In the genomic region with DNA sequence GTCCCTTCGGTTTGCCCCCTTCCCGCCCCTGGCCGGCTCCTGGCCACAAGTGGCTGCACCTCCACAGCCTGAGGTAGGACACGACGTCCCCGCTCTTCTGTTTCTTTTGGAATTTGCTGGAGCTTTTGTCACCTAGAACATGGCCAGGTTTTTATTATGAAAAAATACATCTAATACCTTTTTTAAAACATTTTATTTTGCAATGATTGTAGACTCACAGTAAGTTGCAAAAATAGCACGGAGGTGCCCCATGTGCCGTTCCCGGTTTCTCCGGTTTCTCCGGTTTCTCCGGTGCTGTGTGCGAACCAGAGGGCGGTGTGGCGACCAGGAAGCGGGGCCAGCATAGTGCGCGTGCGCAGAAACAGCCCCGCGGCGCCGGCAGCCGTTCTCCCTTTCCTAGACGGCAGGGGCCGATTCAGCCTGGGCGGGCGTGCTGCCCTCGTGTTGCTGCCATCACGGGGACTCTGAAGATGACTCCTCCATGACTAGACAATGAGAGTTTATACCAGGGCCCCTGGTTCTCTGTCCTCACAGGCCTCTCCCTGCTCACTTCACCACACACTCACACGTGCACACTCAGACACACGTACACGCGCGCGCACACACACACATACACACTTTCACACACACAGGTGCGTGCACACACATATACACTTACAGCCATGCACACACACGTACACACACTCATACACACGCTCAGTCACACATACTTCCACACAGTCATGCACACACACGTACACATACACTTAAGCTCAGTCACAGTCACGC, we compare ENCODE assay signal across 8 cellular contexts.
DNase-seq lines count a peak whose midpoint lies in the region; ATAC-seq, FAIRE-seq and TF ChIP-seq lines count a peak whose summit lies in the region.

No MANE protein-coding gene starts in this region.

- WGBS in mammary epithelial cell (ENCODE audit: low coverage, missing lambda C conversion rate): 23% methylated on average over 35 of the region's 41 CpGs

- H3K4me1 ChIP-seq in mammary epithelial cell (ENCODE audit: insufficient read depth, low read length): peaks cover 16% of the 10 kb centered on the region
- peaks cover 0 to 8% of the 10 kb centered on the region in 2 donors for H3K4me1 ChIP-seq in kidney (ENCODE audit: control insufficient read depth in 1 of 2, insufficient read depth in 1 of 2, low read depth in 1 of 2, low read length in 2 of 2)

- ATAC-seq in HG02852 (IDR thresholded peaks at IDR 0.05; ENCODE audit: unreplicated experiment): no peak

- H3K9me3 ChIP-seq in mammary epithelial cell (replicated peaks; ENCODE audit: insufficient read depth, low read length) (no peaks in the 10 kb centered on the region), kidney (ENCODE audit: control insufficient read depth in 1 of 2, low read length in 2 of 2) (no peaks in the 10 kb centered on the region)

- peak overlapping the region; percentile 75 for H2AFZ ChIP-seq in mammary epithelial cell (ENCODE audit: low read depth, low read length)

- no TSS peak for BruUV-seq in mammary epithelial cell (replicated peaks; lab: Mats Ljungman, UMichigan)

- TF ChIP-seq CTCF in D721Med (IDR thresholded peaks at IDR 0.05; ENCODE audit: insufficient read depth, missing control alignments) (no peak), WI38 (IDR thresholded peaks at IDR 0.05; ENCODE audit: low read depth, low read length) (no peak), mammary epithelial cell (conservative IDR thresholded peaks at IDR 0.05 in 1 of 2, IDR thresholded peaks at IDR 0.05 in 1 of 2; ENCODE audit: extremely low read depth in 1 of 2, insufficient read depth in 1 of 2, low read depth in 1 of 2, low read length in 2 of 2) (peak in 1 of 2 donors; percentile 34), kidney (IDR thresholded peaks at IDR 0.05; ENCODE audit: borderline replicate concordance, extremely low read depth, insufficient read depth) (peak; percentile 10)

- H3K79me2 ChIP-seq in mammary epithelial cell (ENCODE audit: insufficient read depth, low read length): no peaks in the 10 kb centered on the region

- H3K27ac ChIP-seq in mammary epithelial cell (ENCODE audit: insufficient read depth, low read depth, low read length) (no peak overlapping the region), kidney (ENCODE audit: low read depth in 2 of 2, low read length in 2 of 2) (no peak overlapping the region)

- FAIRE-seq in D721Med (lab: Jason Lieb, UNC) (no peak), H54 (lab: Jason Lieb, UNC) (no peak), kidney (lab: Jason Lieb, UNC) (no peak)

- no peak overlapping the region for H3K9ac ChIP-seq in mammary epithelial cell (ENCODE audit: insufficient read depth, low read length)
- H3K9ac ChIP-seq in kidney (ENCODE audit: low read length in 2 of 2): peak overlapping the region; percentile 34 to 41

- H3K36me3 ChIP-seq in mammary epithelial cell (ENCODE audit: insufficient read depth, low read length) (no peaks in the 10 kb centered on the region), kidney (ENCODE audit: control insufficient read depth in 1 of 2, insufficient read depth in 2 of 2, low read length in 2 of 2) (no peaks in the 10 kb centered on the region)

- intact Hi-C loops in mammary epithelial cell (cut with micrococcal nuclease) (loop anchor here (10.0 kb wide), 1 partner anchor 444 kb away; no protein-coding TSS in a partner anchor), kidney (cut with DNase I) (loop anchor here (10.0 kb wide), 1 partner anchor 54 kb away; no protein-coding TSS in a partner anchor)

- H3K4me3 ChIP-seq in WI38 (ENCODE audit: low read depth, low read length) (peak overlapping the region; percentile 58), mammary epithelial cell (replicated peaks in 1 of 3; ENCODE audit: insufficient read depth in 1 of 3, low read depth in 2 of 3, low read length in 3 of 3) (peak overlapping the region; percentile 33 to 50 (median 35)), kidney (ENCODE audit: low read length in 2 of 2) (peak overlapping the region; percentile 54 to 61)

- CTCF ChIA-PET in mammary epithelial cell (lab: Charles Lee; ENCODE audit: low non-redundant PET): no interaction called here

- H3K27me3 ChIP-seq in mammary epithelial cell (ENCODE audit: insufficient read depth, low read length): no peaks in the 10 kb centered on the region

- DNase-seq in D721Med (ENCODE audit: insufficient read length, low spot score) (peak; percentile 84), H54 (ENCODE audit: insufficient read length, low spot score) (peak; percentile 65), NCI-H2029 (lab: John Stamatoyannopoulos, UW) (peak; percentile 92), mammary epithelial cell (peak; percentile 73), kidney (peak; percentile 94)
- DNase-seq in stimulated activated CD4-positive, alpha-beta T cell treated with anti-CD3 and anti-CD28 coated beads, Interleukin-1b, Interleukin-23, amount 100 ng/mL, for 1 hour (ENCODE audit: low read depth in 2 of 2): peak; percentile 65

- H4K20me1 ChIP-seq in mammary epithelial cell (ENCODE audit: insufficient read depth, low read length): no peaks in the 10 kb centered on the region

- dilution Hi-C loops in mammary epithelial cell (cut with HindIII; ENCODE audit: low sequenced_read_pairs): no loop called here

- in situ Hi-C loops in mammary epithelial cell (cut with MboI; ENCODE audit: low sequenced_read_pairs in 2 of 2): no loop called here

- TF ChIP-seq POLR2A in H54 (IDR thresholded peaks at IDR 0.05; ENCODE audit: low read depth, low read length): no peak

- H3K4me2 ChIP-seq in mammary epithelial cell (ENCODE audit: insufficient read depth, low read depth, low read length): peak overlapping the region; percentile 78
